15 cellular contexts compared by ENCODE assay signal in the genomic region with DNA sequence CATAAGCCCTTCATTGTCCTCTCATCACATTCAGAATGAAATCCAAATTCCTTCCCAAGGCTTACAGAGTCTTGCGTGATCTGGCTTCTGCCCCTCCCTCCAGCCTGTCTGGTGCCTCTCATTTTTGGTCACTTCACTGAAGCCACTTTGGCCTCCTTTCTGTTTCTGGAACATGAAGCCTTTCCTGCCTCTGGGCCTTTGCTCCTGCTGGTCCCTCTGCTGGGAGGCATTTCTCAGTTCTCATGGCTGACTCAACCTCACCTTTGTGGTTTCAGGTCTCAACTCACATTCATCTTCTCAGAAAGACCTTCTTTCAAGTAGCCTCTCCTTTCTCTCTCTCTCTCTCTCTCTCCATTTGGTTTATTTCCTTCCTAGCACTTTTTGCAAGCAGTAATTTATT. TPM values are rescaled to one million over a fixed set of nuclear protein-coding genes. Genes with fewer than 3 reads are reported as not detected.
DNase-seq lines count a peak whose midpoint lies in the region; ATAC-seq and TF ChIP-seq lines count a peak whose summit lies in the region.
"Had no signal": no experiment of that assay in that cellular context is flagged by ENCODE, and none has a peak within 500 bp of the region (broad histone marks: within the 10 kb centered on the region; RNA-seq: fewer than 3 reads in every experiment).

No MANE protein-coding gene starts in this region.

- H3K4me3 ChIP-seq in GM12864 (ENCODE audit: low read depth, low read length) = no peak overlapping the region
- no peak overlapping the region for H3K4me3 ChIP-seq in upper lobe of right lung
- H3K4me3 ChIP-seq: adrenal gland, GM23248, Peyer's patch, sigmoid colon had no signal

- TF ChIP-seq CTCF in GM12864 (IDR thresholded peaks at IDR 0.05; ENCODE audit: low read depth, low read length, missing control alignments) = no peak
- TF ChIP-seq CTCF in upper lobe of right lung (IDR thresholded peaks at IDR 0.05) = no peak

- H3K27me3 ChIP-seq in upper lobe of right lung = no peaks in the 10 kb centered on the region
- H3K27me3 ChIP-seq: adrenal gland, Peyer's patch, sigmoid colon had no signal

- H3K36me3 ChIP-seq in upper lobe of right lung = no peaks in the 10 kb centered on the region
- H3K36me3 ChIP-seq: adrenal gland, Peyer's patch, sigmoid colon had no signal

- no peaks in the 10 kb centered on the region for H3K9me3 ChIP-seq in upper lobe of right lung
- H3K9me3 ChIP-seq: adrenal gland, Peyer's patch, sigmoid colon had no signal

- H3K9me3 Mint-ChIP-seq in activated naive CD8-positive, alpha-beta T cell (ENCODE audit: low read depth) = no peaks in the 10 kb centered on the region
- no peaks in the 10 kb centered on the region for H3K9me3 Mint-ChIP-seq in immature natural killer cell
- H3K9me3 Mint-ChIP-seq: effector memory CD8-positive, alpha-beta T cell had no signal

- peak overlapping the region; percentile 54 for H3K27ac Mint-ChIP-seq in activated naive CD8-positive, alpha-beta T cell
- peak overlapping the region in 2 of 6 donors; percentile 60 to 61 for H3K27ac Mint-ChIP-seq in immature natural killer cell
- H3K27ac Mint-ChIP-seq: effector memory CD8-positive, alpha-beta T cell had no signal

- ATAC-seq in GM19351 (IDR thresholded peaks at IDR 0.05; ENCODE audit: unreplicated experiment) = peak; percentile 78
- peak; percentile 55 for ATAC-seq in HG03045 (IDR thresholded peaks at IDR 0.05; ENCODE audit: unreplicated experiment)
- ATAC-seq in GM21367 (IDR thresholded peaks at IDR 0.05; ENCODE audit: unreplicated experiment) = no peak
- ATAC-seq in upper lobe of right lung = no peak
- no peak for ATAC-seq in HG03135 (IDR thresholded peaks at IDR 0.05; ENCODE audit: unreplicated experiment)
- ATAC-seq: effector memory CD8-positive, alpha-beta T cell had no signal

- no peaks in the 10 kb centered on the region for H3K27me3 Mint-ChIP-seq in activated naive CD8-positive, alpha-beta T cell
- peaks cover 2 to 3% (median 2%) of the 10 kb centered on the region in 3 donors for H3K27me3 Mint-ChIP-seq in immature natural killer cell (ENCODE audit: low read depth in 3 of 3)
- H3K27me3 Mint-ChIP-seq: effector memory CD8-positive, alpha-beta T cell had no signal

- intact Hi-C loops in upper lobe of right lung (cut with DNase I) = no loop called here

- peaks cover 15% of the 10 kb centered on the region for H3K4me1 Mint-ChIP-seq in activated naive CD8-positive, alpha-beta T cell (ENCODE audit: low read depth)
- H3K4me1 Mint-ChIP-seq in immature natural killer cell = peaks cover 0 to 2% of the 10 kb centered on the region in 2 donors

- peaks cover 2% of the 10 kb centered on the region for H3K36me3 Mint-ChIP-seq in activated naive CD8-positive, alpha-beta T cell
- H3K36me3 Mint-ChIP-seq in immature natural killer cell = peaks cover 0 to 23% (median 4%) of the 10 kb centered on the region in 3 donors

- no peak overlapping the region for H3K27ac ChIP-seq in upper lobe of right lung
- H3K27ac ChIP-seq: adrenal gland, C4-2B, GM23248, Peyer's patch, sigmoid colon had no signal

- H3K4me1 ChIP-seq in upper lobe of right lung = no peaks in the 10 kb centered on the region
- H3K4me1 ChIP-seq: adrenal gland, Peyer's patch, sigmoid colon had no signal

- H3K4me3 Mint-ChIP-seq in activated naive CD8-positive, alpha-beta T cell = no peak overlapping the region
- no peak overlapping the region for H3K4me3 Mint-ChIP-seq in immature natural killer cell
- H3K4me3 Mint-ChIP-seq: effector memory CD8-positive, alpha-beta T cell had no signal

- DNase-seq in GM12864 (ENCODE audit: low read depth) (peak; percentile 34), upper lobe of right lung (no peak), immature natural killer cell (no peak)
- DNase-seq: adrenal gland; effector memory CD8-positive, alpha-beta T cell; GM23248; NCI-H1694 treated with DMSO at 0.1 percent for 48 hours; Peyer's patch; sigmoid colon had no signal

RNA-seq across cellular contexts. Expression of a gene that starts 43.9 kb away (rescaled TPM):
- 97.1 TPM for total RNA-seq in upper lobe of right lung
- polyA plus RNA-seq in immature natural killer cell = 10 to 100 TPM; 51.4 to 91.9 (median 64.4) TPM

Comparison
In these comparisons a context has a peak if more than half of its experiments do, and no peak if none do; other contexts are left out.
1. ATAC-seq: peak in GM19351 (single experiment) and HG03045 (single experiment); none in GM21367 (single experiment), upper lobe of right lung (single experiment) and HG03135 (single experiment).